In the genomic region with DNA sequence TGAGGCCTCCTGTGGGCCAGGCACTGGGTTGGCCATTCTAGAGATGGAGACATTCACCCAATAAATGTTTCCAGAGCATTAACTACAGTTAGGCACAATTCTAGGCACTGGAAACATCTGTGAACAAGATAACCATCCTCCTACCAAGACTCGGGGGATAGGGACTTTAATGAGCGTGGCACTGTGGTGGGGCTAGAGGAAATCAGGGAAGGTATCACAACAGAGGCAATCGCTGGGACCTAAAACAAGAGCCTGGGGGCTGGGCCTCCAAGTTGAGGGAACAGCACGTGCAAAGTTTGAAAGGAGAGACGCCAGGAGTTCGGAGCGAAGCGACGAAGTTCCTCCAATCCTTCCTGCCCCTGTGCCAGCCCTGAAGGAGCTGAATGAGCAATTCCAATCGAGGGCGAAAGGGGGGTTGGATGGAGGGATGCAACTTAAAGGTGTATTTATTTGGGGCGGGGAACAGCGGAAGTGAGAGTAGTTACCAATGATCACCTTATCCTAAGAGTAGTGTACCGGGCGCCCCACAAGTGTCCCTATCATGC, we compare ENCODE assay signal across 8 cellular contexts. TPM values are rescaled to one million over a fixed set of nuclear protein-coding genes. Genes with fewer than 3 reads are reported as not detected.
DNase-seq lines count a peak whose midpoint lies in the region; ATAC-seq and TF ChIP-seq lines count a peak whose summit lies in the region.

No MANE protein-coding gene starts in this region.

- H3K9me3 ChIP-seq in PC-3 (ENCODE audit: low read length) = no peaks in the 10 kb centered on the region
- no peaks in the 10 kb centered on the region for H3K9me3 ChIP-seq in esophagus squamous epithelium

- peaks cover under 1% of the 10 kb centered on the region; the same call in 1 of the 2 replicates for H4K20me1 ChIP-seq in PC-3 (ENCODE audit: low read length)

- no peak for TF ChIP-seq CTCF in PC-3 (conservative IDR thresholded peaks at IDR 0.05; ENCODE audit: low read depth, low read length)
- TF ChIP-seq CTCF in esophagus squamous epithelium (IDR thresholded peaks at IDR 0.05) = no peak

- no peaks in the 10 kb centered on the region for H3K9me2 ChIP-seq in PC-3 (replicated peaks; ENCODE audit: low read length)

- POLR2A ChIA-PET in PC-3 (lab: Charles Lee; ENCODE audit: unreplicated experiment) = interaction anchor here (0.7 kb wide), 1 partner anchor 31 kb away, joined by 5 read pairs; no protein-coding TSS in a partner anchor

- H3K4me1 ChIP-seq in PC-3 (ENCODE audit: insufficient read depth, low read length) = peaks cover 15% of the 10 kb centered on the region; the same call in 1 of the 2 replicates
- peaks cover 12 to 38% (median 13%) of the 10 kb centered on the region in 3 donors for H3K4me1 ChIP-seq in esophagus squamous epithelium
- H3K4me1 ChIP-seq in rectal smooth muscle tissue (ENCODE audit: control insufficient read depth, insufficient read depth, low read length) = peaks cover 6% of the 10 kb centered on the region

- peaks cover 42% of the 10 kb centered on the region for H3K79me2 ChIP-seq in PC-3 (ENCODE audit: low read length)

- intact Hi-C loops in PC-3 (cut with micrococcal nuclease) (no loop called here), esophagus squamous epithelium (cut with DNase I) (no loop called here)

- CTCF ChIA-PET in PC-3 (lab: Charles Lee) = no interaction called here

- peak overlapping the region; percentile 48 for H2AFZ ChIP-seq in PC-3 (ENCODE audit: low read length)

- DNase-seq in PC-3 (no peak), esophagus squamous epithelium (lab: John Stamatoyannopoulos, UW) (no peak), NCI-H82 (lab: John Stamatoyannopoulos, UW) (no peak), NCI-H2171 (lab: John Stamatoyannopoulos, UW) (no peak)

- H3K9ac ChIP-seq in PC-3 (ENCODE audit: low read length) = peak overlapping the region; percentile 22
- H3K9ac ChIP-seq in rectal smooth muscle tissue (ENCODE audit: low read length) = no peak overlapping the region

- WGBS in esophagus squamous epithelium, 2 donors = 28 to 42% methylated on average over 15 of the region's 15 CpGs

- H3F3A ChIP-seq in PC-3 (ENCODE audit: low read length, unreplicated experiment) = peaks cover 3% of the 10 kb centered on the region

- H3K4me2 ChIP-seq in PC-3 (ENCODE audit: low read length) = peak overlapping the region; percentile 85

- no peaks in the 10 kb centered on the region for H3K27me3 ChIP-seq in PC-3 (ENCODE audit: low read length)
- H3K27me3 ChIP-seq in esophagus squamous epithelium = no peaks in the 10 kb centered on the region
- no peaks in the 10 kb centered on the region for H3K27me3 ChIP-seq in rectal smooth muscle tissue (ENCODE audit: control insufficient read depth, insufficient read depth, low read length)

- H3K4me3 ChIP-seq in PC-3 (ENCODE audit: low read length) = peak overlapping the region; percentile 78
- peak overlapping the region; percentile 60 to 95 (median 83) for H3K4me3 ChIP-seq in esophagus squamous epithelium
- peak overlapping the region; percentile 71 for H3K4me3 ChIP-seq in rectal smooth muscle tissue (ENCODE audit: low read length)

- no peak for TF ChIP-seq POLR2A in esophagus squamous epithelium (IDR thresholded peaks at IDR 0.05)

- ATAC-seq in GM19463 (IDR thresholded peaks at IDR 0.05; ENCODE audit: unreplicated experiment) = peak; percentile 16
- no peak for ATAC-seq in PC-3
- ATAC-seq in GM21576 (IDR thresholded peaks at IDR 0.05; ENCODE audit: unreplicated experiment) = no peak
- no peak for ATAC-seq in GM21825 (IDR thresholded peaks at IDR 0.05; ENCODE audit: unreplicated experiment)

- BruUV-seq in PC-3 (replicated peaks; lab: Mats Ljungman, UMichigan) = TSS peak; percentile 65

- peak overlapping the region; percentile 21 for H3K27ac ChIP-seq in PC-3 (ENCODE audit: low read length)
- H3K27ac ChIP-seq in esophagus squamous epithelium = peak overlapping the region; percentile 75 to 94 (median 91)
- peak overlapping the region; percentile 88 for H3K27ac ChIP-seq in rectal smooth muscle tissue (ENCODE audit: low read depth, low read length)

- H3K36me3 ChIP-seq in PC-3 (ENCODE audit: low read depth, low read length) (peaks cover 33% of the 10 kb centered on the region), esophagus squamous epithelium (peaks cover 22 to 64% (median 41%) of the 10 kb centered on the region in 3 donors), rectal smooth muscle tissue (ENCODE audit: control insufficient read depth, insufficient read depth, low read length) (peaks cover 31% of the 10 kb centered on the region)

RNA-seq across cellular contexts. Expression of a gene that starts 0.8 kb away (rescaled TPM):
- 165 and 210 TPM in 2 replicates for total RNA-seq in PC-3 (2014; rRNA removed)
- total RNA-seq in esophagus squamous epithelium = 10 to 100 TPM; 14.0 to 18.8 (median 17.6) TPM

RNA-seq across cellular contexts. Expression of a gene that starts 7.1 kb away (rescaled TPM):
- 130 and 152 TPM in 2 replicates for total RNA-seq in PC-3 (2014; rRNA removed)
- 10 to 100 TPM; 48.6 to 84.1 (median 68.1) TPM for total RNA-seq in esophagus squamous epithelium

RNA-seq across cellular contexts. Expression of a gene that starts 17.9 kb away (rescaled TPM):
- total RNA-seq in PC-3 (2014; rRNA removed) (1.2 and 3.0 TPM in 2 replicates), esophagus squamous epithelium (under 1 TPM in 1 of 4 donors, not detected in 3; 0.38 TPM)

RNA-seq across cellular contexts. Expression of a gene that starts 35.4 kb away (rescaled TPM):
- not detected in 2 replicates for total RNA-seq in PC-3 (2014; rRNA removed)
- under 1 TPM in 1 of 4 donors, not detected in 3; 0.32 TPM for total RNA-seq in esophagus squamous epithelium

RNA-seq across cellular contexts. Expression of a gene that starts 49.3 kb away (rescaled TPM):
- total RNA-seq in PC-3 (2014; rRNA removed) (not detected in 2 replicates), esophagus squamous epithelium (under 1 TPM in 1 of 4 donors, not detected in 3; 0.19 TPM)

Comparison
In these comparisons a context has a peak if more than half of its experiments do, and no peak if none do; other contexts are left out.
1. H3K27ac ChIP-seq: peak in every context shown above with its lines; median percentile 91 in esophagus squamous epithelium; 88 in rectal smooth muscle tissue; 21 in PC-3.